In the genomic region with DNA sequence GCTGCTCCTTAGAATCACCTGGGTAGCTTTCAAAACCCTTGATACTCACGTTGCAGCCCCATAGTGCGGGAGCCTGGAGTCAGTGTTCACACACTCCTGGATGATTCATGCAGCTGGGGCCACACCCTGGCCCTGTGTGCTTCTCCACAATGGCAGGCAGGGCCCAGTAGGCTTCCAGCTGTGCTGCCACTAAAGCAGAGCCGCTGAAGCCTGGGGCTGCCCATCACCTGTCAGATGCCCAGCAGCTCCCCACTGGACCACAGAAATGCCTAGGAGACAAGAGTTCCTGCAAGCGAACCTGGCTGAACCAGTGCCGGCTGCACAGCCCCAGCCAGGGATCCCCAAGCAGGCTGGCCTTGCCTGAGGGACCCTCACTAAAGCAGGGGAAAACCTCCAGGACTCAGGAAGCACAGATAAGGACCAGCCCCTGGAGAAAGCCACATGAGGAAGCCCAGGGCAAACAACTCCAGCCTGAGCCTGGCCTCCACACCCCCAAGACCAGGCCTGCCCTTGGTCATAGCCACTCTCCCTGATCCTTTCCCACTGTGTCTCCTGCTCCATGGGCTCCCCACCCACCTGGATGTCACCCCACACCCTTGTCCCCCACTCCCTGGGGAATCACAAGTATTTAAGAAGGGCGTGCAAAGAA, we compare ENCODE assay signal across 16 cellular contexts.
DNase-seq lines count a peak whose midpoint lies in the region; ATAC-seq and TF ChIP-seq lines count a peak whose summit lies in the region.
"Had no signal": no experiment of that assay in that cellular context is flagged by ENCODE, and none has a peak within 500 bp of the region (broad histone marks: within the 10 kb centered on the region; RNA-seq: fewer than 3 reads in every experiment).

No MANE protein-coding gene starts in this region.

- peak; percentile 67 for DNase-seq in DMS153 (lab: John Stamatoyannopoulos, UW)
- peak; percentile 53 for DNase-seq in RWPE1 (ENCODE audit: low spot score)
- DNase-seq in neuronal stem cell (ENCODE audit: low spot score) = no peak
- no peak for DNase-seq in NCI-H82 (lab: John Stamatoyannopoulos, UW)
- DNase-seq in medulla oblongata (ENCODE audit: extremely low spot score) = no peak
- no peak for DNase-seq in left ventricle myocardium superior
- DNase-seq: activated naive CD4-positive, alpha-beta T cell treated with anti-CD3 and anti-CD28 coated beads, Interleukin-2, amount 10 ng/mL, durations not matched to agents 7 days and 5 days; hippocampal formation; NCI-H2227 treated with DMSO at 0.1 percent for 48 hours; SHP77 treated with DMSO at 0.1 percent for 48 hours had no signal

- H3K14ac ChIP-seq in neuronal stem cell (ENCODE audit: low read length) = peak overlapping the region; percentile 27

- H4K8ac ChIP-seq in neuronal stem cell (ENCODE audit: low read depth, low read length) = no peak overlapping the region

- no peak overlapping the region for H2BK12ac ChIP-seq in neuronal stem cell (ENCODE audit: low read length)

- H3K23ac ChIP-seq in neuronal stem cell (ENCODE audit: low read depth, low read length, poor library complexity) = no peak overlapping the region

- H3K9me3 ChIP-seq in HEK293 (ENCODE audit: control insufficient read depth, insufficient read depth, low read depth, low read length) = no peaks in the 10 kb centered on the region
- H3K9me3 ChIP-seq in neuronal stem cell (replicated peaks in 1 of 2; ENCODE audit: control insufficient read depth in 2 of 2, insufficient read depth in 1 of 2, low read depth in 1 of 2, low read length in 2 of 2) = peaks cover 0 to 5% of the 10 kb centered on the region in 2 donors
- H3K9me3 ChIP-seq: suprapubic skin had no signal

- no peak overlapping the region for H2BK5ac ChIP-seq in neuronal stem cell (ENCODE audit: low read length)

- WGBS in neuronal stem cell (ENCODE audit: extremely low coverage in 2 of 2, insufficient read length in 2 of 2, insufficient replicate concordance in 1 of 2), 2 donors = no CpG with 5 or more reads among the region's 6 CpGs

- no peaks in the 10 kb centered on the region for H3K36me3 ChIP-seq in HEK293 (ENCODE audit: control insufficient read depth in 2 of 2, insufficient read depth in 1 of 2, low read length in 2 of 2)
- H3K36me3 ChIP-seq in neuronal stem cell (replicated peaks in 1 of 2; ENCODE audit: control insufficient read depth in 2 of 2, insufficient read depth in 2 of 2, low read length in 2 of 2) = no peaks in the 10 kb centered on the region
- H3K36me3 ChIP-seq: suprapubic skin had no signal

- peak overlapping the region; percentile 66 for H2AK5ac ChIP-seq in neuronal stem cell (ENCODE audit: low read depth, low read length)

- H3K27me3 ChIP-seq in neuronal stem cell (ENCODE audit: control insufficient read depth in 3 of 3, insufficient read depth in 3 of 3, low read depth in 1 of 3, low read length in 3 of 3) = no peaks in the 10 kb centered on the region
- H3K27me3 ChIP-seq: suprapubic skin had no signal

- peak overlapping the region; percentile 81 for H3K18ac ChIP-seq in neuronal stem cell (ENCODE audit: low read length)

- no peak overlapping the region for H2BK15ac ChIP-seq in neuronal stem cell (ENCODE audit: low read length)

- H3K9ac ChIP-seq in neuronal stem cell (ENCODE audit: low read depth, low read length, poor library complexity) = no peak overlapping the region

- TF ChIP-seq CTCF in HEK293 (tag by site-specific recombination; IDR thresholded peaks at IDR 0.05) (no peak), RWPE1 (conservative IDR thresholded peaks at IDR 0.05; ENCODE audit: low read depth) (no peak)

- H3K4me1 ChIP-seq in HEK293 (ENCODE audit: control insufficient read depth, insufficient read depth, low read length) (peaks cover 22% of the 10 kb centered on the region), neuronal stem cell (ENCODE audit: control insufficient read depth in 2 of 2, insufficient read depth in 1 of 2, low read depth in 1 of 2, low read length in 2 of 2) (peaks cover 0 to 12% of the 10 kb centered on the region in 2 donors)

- H3K4me3 ChIP-seq in HEK293 (ENCODE audit: low read depth, low read length) (no peak overlapping the region), neuronal stem cell (ENCODE audit: low read length in 2 of 2) (no peak overlapping the region)
- H3K4me3 ChIP-seq: lung, skin epidermis, suprapubic skin had no signal

- H2BK120ac ChIP-seq in neuronal stem cell (ENCODE audit: low read depth, low read length) = no peak overlapping the region

- no peak overlapping the region for H4K91ac ChIP-seq in neuronal stem cell (ENCODE audit: low read depth, low read length, poor library complexity)

- H3K79me1 ChIP-seq in neuronal stem cell (ENCODE audit: low read depth, low read length) = no peaks in the 10 kb centered on the region

- H3K4ac ChIP-seq in neuronal stem cell (ENCODE audit: low read length) = no peak overlapping the region

- ATAC-seq in left ventricle myocardium superior = no peak
- ATAC-seq: activated CD8-positive, alpha-beta T cell treated with anti-CD3 and anti-CD28 coated beads, Interleukin-2, amount 10 ng/mL, durations not matched to agents 7 days and 5 days; CD8-positive, alpha-beta T cell had no signal

- H3K4me2 ChIP-seq in neuronal stem cell (ENCODE audit: insufficient read depth, low read length, poor library complexity, severe bottlenecking) = no peak overlapping the region

- POLR2A ChIA-PET in HEK293 (lab: Yijun Ruan, JAX) (interaction anchor here (0.5 kb wide), 1 partner anchor 111 kb away, joined by 3 read pairs; no protein-coding TSS in a partner anchor), RWPE1 (lab: Yijun Ruan, JAX; ENCODE audit: low non-redundant PET) (no interaction called here)

- CTCF ChIA-PET in HEK293 (lab: Yijun Ruan, JAX) (interaction anchor here (0.6 to 0.7 kb wide), 3 partner anchors 133 to 1641 kb away, joined by 3 to 4 read pairs (median 3); no protein-coding TSS in a partner anchor), RWPE1 (lab: Yijun Ruan, JAX) (interaction anchor here (0.7 kb wide), 1 partner anchor 113 kb away, joined by 4 read pairs; no protein-coding TSS in a partner anchor)

- no peak overlapping the region for H3K27ac ChIP-seq in HEK293 (ENCODE audit: extremely low read depth, low read depth, low read length)
- H3K27ac ChIP-seq in RWPE1 = no peak overlapping the region
- no peak overlapping the region for H3K27ac ChIP-seq in neuronal stem cell (replicated peaks; ENCODE audit: low read length)
- H3K27ac ChIP-seq: skin epidermis, suprapubic skin had no signal

- H2AFZ ChIP-seq in neuronal stem cell (ENCODE audit: low read length) = no peak overlapping the region

- intact Hi-C loops in left ventricle myocardium superior (cut with micrococcal nuclease) = no loop called here

TF ChIP-seq in HEK293, 187 proteins besides CTCF, POLR2A, EP300 and RAD21 (continues in another document):
- TF ChIP-seq ZSCAN4 (tag by site-specific recombination; IDR thresholded peaks at IDR 0.05) (no peak), ZNF132 (tag by site-specific recombination; IDR thresholded peaks at IDR 0.05; ENCODE audit: borderline replicate concordance) (no peak), ZNF223 (tag by site-specific recombination; IDR thresholded peaks at IDR 0.05) (no peak), ZSCAN16 (tag by site-specific recombination; IDR thresholded peaks at IDR 0.05) (no peak), ZBTB21 (tag by site-specific recombination; IDR thresholded peaks at IDR 0.05) (no peak), HOXA7 (CRISPR knock-in tag; IDR thresholded peaks at IDR 0.05; ENCODE audit: borderline replicate concordance) (no peak), ZNF324 (tag by site-specific recombination; IDR thresholded peaks at IDR 0.05) (no peak), KLF9 (tag by site-specific recombination; IDR thresholded peaks at IDR 0.05; ENCODE audit: low read depth) (peak; percentile 22; the same call in 1 of the 2 replicates), ZFP69B (tag by site-specific recombination; IDR thresholded peaks at IDR 0.05) (peak; percentile 78), ZIC2 (tag by site-specific recombination; IDR thresholded peaks at IDR 0.05) (peak; percentile 67), GLIS1 (tag by site-specific recombination; IDR thresholded peaks at IDR 0.05) (no peak), ZNF239 (tag by site-specific recombination; IDR thresholded peaks at IDR 0.05) (no peak), ZNF704 (tag by site-specific recombination; IDR thresholded peaks at IDR 0.05) (no peak)
- TF ChIP-seq, protein P1, sequence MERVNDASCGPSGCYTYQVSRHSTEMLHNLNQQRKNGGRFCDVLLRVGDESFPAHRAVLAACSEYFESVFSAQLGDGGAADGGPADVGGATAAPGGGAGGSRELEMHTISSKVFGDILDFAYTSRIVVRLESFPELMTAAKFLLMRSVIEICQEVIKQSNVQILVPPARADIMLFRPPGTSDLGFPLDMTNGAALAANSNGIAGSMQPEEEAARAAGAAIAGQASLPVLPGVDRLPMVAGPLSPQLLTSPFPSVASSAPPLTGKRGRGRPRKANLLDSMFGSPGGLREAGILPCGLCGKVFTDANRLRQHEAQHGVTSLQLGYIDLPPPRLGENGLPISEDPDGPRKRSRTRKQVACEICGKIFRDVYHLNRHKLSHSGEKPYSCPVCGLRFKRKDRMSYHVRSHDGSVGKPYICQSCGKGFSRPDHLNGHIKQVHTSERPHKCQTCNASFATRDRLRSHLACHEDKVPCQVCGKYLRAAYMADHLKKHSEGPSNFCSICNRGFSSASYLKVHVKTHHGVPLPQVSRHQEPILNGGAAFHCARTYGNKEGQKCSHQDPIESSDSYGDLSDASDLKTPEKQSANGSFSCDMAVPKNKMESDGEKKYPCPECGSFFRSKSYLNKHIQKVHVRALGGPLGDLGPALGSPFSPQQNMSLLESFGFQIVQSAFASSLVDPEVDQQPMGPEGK (tag by site-specific recombination; IDR thresholded peaks at IDR 0.05) = peak; percentile 49; the same call in 1 of the 2 replicates

Comparison
In these comparisons a context has a peak if more than half of its experiments do, and no peak if none do; other contexts are left out.
1. DNase-seq: peak in DMS153 (single experiment) and RWPE1 (single experiment); none in neuronal stem cell (single experiment), NCI-H82 (single experiment), medulla oblongata (single experiment) and left ventricle myocardium superior (single experiment).